ENCODE assay signal across 1 cellular context in the genomic region with DNA sequence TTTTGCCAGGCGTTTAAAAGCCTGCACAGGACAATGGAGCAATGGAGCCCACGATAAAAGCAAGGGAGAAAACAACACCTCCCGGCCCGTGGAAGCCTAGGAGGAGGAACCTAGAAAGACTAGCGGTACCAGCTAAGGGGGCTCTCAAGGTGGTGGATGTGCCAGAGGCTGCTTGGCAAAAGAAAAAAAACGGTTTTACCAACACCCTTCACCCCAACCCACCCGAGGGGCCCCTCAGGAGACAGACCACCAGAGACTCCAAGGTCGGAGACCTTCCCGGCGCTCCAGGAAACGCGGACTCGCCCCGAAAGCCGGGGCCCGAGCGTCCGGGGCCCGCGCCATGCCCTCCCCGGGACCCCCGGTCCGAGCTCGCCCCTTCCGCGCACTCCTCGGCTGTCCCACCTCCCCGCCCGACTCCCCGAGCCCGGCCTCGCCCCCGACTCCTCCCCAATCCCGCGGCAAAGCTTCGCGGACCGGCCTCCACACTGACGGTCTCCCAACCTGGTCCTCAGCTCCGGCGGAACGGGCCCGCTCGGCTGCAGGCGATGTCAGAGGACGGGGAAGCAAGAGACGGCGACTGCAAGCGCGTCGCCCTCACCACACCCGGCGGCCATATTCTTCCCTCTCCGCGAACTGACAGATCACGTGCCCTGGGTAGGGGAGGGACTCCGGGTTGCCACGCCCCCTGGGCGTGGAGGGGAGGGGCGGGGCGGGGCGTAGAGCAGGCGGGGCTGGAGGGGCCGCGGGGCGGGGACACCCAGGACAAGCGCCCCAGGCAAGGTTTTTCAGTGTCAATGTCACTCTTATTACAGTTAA.
TF ChIP-seq lines count a peak whose summit lies in the region.

A gene (minus strand): TSS at position 635 of the 816 bp plus-strand sequence. CDS start 10,520 bp downstream, outside the sequence.

TF ChIP-seq in HepG2, 621 proteins besides CTCF, POLR2A, EP300 and RAD21 (continued from another document and continues in another):
- TF ChIP-seq MXI1 (IDR thresholded peaks at IDR 0.05; ENCODE audit: borderline replicate concordance, low read depth, low read length) (peak; percentile 74; the same call in 1 of the 3 replicates), KAT2B (IDR thresholded peaks at IDR 0.05; ENCODE audit: borderline replicate concordance, low read depth, low read length) (no peak), TCF7 (IDR thresholded peaks at IDR 0.05; ENCODE audit: low read depth) (no peak), IRF2 (CRISPR knock-in tag; IDR thresholded peaks at IDR 0.05) (peak; percentile 70), AGO2 (optimal IDR thresholded peaks at IDR 0.05; ENCODE audit: low read depth, low read length) (peak; percentile 43), FOSL2 (CRISPR knock-in tag; IDR thresholded peaks at IDR 0.05) (no peak), NR3C1 (CRISPR knock-in tag; IDR thresholded peaks at IDR 0.05) (no peak), SOX13 (IDR thresholded peaks at IDR 0.05) (no peak), SOX13 (CRISPR knock-in tag; conservative IDR thresholded peaks at IDR 0.05 in 1 of 2, IDR thresholded peaks at IDR 0.05 in 1 of 2) (peak in 1 of 2 experiments; percentile 12; a peak in 1 of 4 replicates), EHMT2 (IDR thresholded peaks at IDR 0.05; ENCODE audit: borderline replicate concordance, low read depth, low read length) (no peak), ZNF878 (CRISPR knock-in tag; IDR thresholded peaks at IDR 0.05) (no peak), ZNF816 (CRISPR knock-in tag; IDR thresholded peaks at IDR 0.05; ENCODE audit: borderline replicate concordance) (0 out of 2 replicates have a peak, but pooled peaks have one; percentile 36), SP5 (CRISPR knock-in tag; IDR thresholded peaks at IDR 0.05; ENCODE audit: borderline replicate concordance, low read depth) (peak; percentile 14; the same call in 1 of the 2 replicates), ZNF724P (CRISPR knock-in tag; IDR thresholded peaks at IDR 0.05; ENCODE audit: borderline replicate concordance) (0 out of 2 replicates have a peak, but pooled peaks have one; percentile 20), KDM5A (IDR thresholded peaks at IDR 0.05; ENCODE audit: borderline replicate concordance, low read length) (peak; percentile 73), MYC (CRISPR knock-in tag; IDR thresholded peaks at IDR 0.05; ENCODE audit: borderline replicate concordance) (peak; percentile 53; the same call in 1 of the 2 replicates), SIN3A (IDR thresholded peaks at IDR 0.05; ENCODE audit: borderline replicate concordance, low read depth, low read length) (peak; percentile 88; the same call in 1 of the 2 replicates), REXO4 (CRISPR knock-in tag; IDR thresholded peaks at IDR 0.05; ENCODE audit: borderline replicate concordance) (no peak), DNMT3B (CRISPR knock-in tag; conservative IDR thresholded peaks at IDR 0.05) (0 out of 2 replicates have a peak, but pooled peaks have one; percentile 32), ZNF331 (CRISPR knock-in tag; IDR thresholded peaks at IDR 0.05) (peak; percentile 61; the same call in 1 of the 2 replicates), CREB1 (IDR thresholded peaks at IDR 0.05) (no peak), CREB1 (CRISPR knock-in tag; IDR thresholded peaks at IDR 0.05) (no peak), MAFF (IDR thresholded peaks at IDR 0.05; ENCODE audit: low read depth, low read length) (no peak), NR1H2 (CRISPR knock-in tag; IDR thresholded peaks at IDR 0.05; ENCODE audit: borderline replicate concordance, low read depth) (no peak), ETV6 (CRISPR knock-in tag; conservative IDR thresholded peaks at IDR 0.05) (0 out of 2 replicates have a peak, but pooled peaks have one; percentile 57), KLF6 (CRISPR knock-in tag; IDR thresholded peaks at IDR 0.05) (peak; percentile 55; the same call in 1 of the 2 replicates), ZNF232 (CRISPR knock-in tag; IDR thresholded peaks at IDR 0.05; ENCODE audit: borderline replicate concordance) (peak; percentile 51; the same call in 1 of the 2 replicates)
- TF ChIP-seq, protein P1, sequence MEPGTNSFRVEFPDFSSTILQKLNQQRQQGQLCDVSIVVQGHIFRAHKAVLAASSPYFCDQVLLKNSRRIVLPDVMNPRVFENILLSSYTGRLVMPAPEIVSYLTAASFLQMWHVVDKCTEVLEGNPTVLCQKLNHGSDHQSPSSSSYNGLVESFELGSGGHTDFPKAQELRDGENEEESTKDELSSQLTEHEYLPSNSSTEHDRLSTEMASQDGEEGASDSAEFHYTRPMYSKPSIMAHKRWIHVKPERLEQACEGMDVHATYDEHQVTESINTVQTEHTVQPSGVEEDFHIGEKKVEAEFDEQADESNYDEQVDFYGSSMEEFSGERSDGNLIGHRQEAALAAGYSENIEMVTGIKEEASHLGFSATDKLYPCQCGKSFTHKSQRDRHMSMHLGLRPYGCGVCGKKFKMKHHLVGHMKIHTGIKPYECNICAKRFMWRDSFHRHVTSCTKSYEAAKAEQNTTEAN (CRISPR knock-in tag; conservative IDR thresholded peaks at IDR 0.05): 0 out of 2 replicates have a peak, but pooled peaks have one; percentile 11
- TF ChIP-seq, protein P2, sequence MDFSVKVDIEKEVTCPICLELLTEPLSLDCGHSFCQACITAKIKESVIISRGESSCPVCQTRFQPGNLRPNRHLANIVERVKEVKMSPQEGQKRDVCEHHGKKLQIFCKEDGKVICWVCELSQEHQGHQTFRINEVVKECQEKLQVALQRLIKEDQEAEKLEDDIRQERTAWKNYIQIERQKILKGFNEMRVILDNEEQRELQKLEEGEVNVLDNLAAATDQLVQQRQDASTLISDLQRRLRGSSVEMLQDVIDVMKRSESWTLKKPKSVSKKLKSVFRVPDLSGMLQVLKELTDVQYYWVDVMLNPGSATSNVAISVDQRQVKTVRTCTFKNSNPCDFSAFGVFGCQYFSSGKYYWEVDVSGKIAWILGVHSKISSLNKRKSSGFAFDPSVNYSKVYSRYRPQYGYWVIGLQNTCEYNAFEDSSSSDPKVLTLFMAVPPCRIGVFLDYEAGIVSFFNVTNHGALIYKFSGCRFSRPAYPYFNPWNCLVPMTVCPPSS (IDR thresholded peaks at IDR 0.05): no peak
- TF ChIP-seq, protein P3, sequence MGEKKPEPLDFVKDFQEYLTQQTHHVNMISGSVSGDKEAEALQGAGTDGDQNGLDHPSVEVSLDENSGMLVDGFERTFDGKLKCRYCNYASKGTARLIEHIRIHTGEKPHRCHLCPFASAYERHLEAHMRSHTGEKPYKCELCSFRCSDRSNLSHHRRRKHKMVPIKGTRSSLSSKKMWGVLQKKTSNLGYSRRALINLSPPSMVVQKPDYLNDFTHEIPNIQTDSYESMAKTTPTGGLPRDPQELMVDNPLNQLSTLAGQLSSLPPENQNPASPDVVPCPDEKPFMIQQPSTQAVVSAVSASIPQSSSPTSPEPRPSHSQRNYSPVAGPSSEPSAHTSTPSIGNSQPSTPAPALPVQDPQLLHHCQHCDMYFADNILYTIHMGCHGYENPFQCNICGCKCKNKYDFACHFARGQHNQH (CRISPR knock-in tag; IDR thresholded peaks at IDR 0.05): peak; percentile 66; the same call in 1 of the 2 replicates
- TF ChIP-seq, protein P4, sequence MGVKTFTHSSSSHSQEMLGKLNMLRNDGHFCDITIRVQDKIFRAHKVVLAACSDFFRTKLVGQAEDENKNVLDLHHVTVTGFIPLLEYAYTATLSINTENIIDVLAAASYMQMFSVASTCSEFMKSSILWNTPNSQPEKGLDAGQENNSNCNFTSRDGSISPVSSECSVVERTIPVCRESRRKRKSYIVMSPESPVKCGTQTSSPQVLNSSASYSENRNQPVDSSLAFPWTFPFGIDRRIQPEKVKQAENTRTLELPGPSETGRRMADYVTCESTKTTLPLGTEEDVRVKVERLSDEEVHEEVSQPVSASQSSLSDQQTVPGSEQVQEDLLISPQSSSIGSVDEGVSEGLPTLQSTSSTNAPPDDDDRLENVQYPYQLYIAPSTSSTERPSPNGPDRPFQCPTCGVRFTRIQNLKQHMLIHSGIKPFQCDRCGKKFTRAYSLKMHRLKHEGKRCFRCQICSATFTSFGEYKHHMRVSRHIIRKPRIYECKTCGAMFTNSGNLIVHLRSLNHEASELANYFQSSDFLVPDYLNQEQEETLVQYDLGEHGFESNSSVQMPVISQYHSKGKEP (CRISPR knock-in tag; IDR thresholded peaks at IDR 0.05): no peak
- TF ChIP-seq, protein P5, sequence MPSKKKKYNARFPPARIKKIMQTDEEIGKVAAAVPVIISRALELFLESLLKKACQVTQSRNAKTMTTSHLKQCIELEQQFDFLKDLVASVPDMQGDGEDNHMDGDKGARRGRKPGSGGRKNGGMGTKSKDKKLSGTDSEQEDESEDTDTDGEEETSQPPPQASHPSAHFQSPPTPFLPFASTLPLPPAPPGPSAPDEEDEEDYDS (CRISPR knock-in tag; IDR thresholded peaks at IDR 0.05): peak; percentile 72
- TF ChIP-seq, protein P6, sequence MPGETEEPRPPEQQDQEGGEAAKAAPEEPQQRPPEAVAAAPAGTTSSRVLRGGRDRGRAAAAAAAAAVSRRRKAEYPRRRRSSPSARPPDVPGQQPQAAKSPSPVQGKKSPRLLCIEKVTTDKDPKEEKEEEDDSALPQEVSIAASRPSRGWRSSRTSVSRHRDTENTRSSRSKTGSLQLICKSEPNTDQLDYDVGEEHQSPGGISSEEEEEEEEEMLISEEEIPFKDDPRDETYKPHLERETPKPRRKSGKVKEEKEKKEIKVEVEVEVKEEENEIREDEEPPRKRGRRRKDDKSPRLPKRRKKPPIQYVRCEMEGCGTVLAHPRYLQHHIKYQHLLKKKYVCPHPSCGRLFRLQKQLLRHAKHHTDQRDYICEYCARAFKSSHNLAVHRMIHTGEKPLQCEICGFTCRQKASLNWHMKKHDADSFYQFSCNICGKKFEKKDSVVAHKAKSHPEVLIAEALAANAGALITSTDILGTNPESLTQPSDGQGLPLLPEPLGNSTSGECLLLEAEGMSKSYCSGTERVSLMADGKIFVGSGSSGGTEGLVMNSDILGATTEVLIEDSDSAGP (CRISPR knock-in tag; IDR thresholded peaks at IDR 0.05; ENCODE audit: borderline replicate concordance): peak; percentile 74
- TF ChIP-seq, protein P7, sequence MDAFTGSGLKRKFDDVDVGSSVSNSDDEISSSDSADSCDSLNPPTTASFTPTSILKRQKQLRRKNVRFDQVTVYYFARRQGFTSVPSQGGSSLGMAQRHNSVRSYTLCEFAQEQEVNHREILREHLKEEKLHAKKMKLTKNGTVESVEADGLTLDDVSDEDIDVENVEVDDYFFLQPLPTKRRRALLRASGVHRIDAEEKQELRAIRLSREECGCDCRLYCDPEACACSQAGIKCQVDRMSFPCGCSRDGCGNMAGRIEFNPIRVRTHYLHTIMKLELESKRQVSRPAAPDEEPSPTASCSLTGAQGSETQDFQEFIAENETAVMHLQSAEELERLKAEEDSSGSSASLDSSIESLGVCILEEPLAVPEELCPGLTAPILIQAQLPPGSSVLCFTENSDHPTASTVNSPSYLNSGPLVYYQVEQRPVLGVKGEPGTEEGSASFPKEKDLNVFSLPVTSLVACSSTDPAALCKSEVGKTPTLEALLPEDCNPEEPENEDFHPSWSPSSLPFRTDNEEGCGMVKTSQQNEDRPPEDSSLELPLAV (CRISPR knock-in tag; conservative IDR thresholded peaks at IDR 0.05; ENCODE audit: low read depth): no peak
- TF ChIP-seq, protein P8, sequence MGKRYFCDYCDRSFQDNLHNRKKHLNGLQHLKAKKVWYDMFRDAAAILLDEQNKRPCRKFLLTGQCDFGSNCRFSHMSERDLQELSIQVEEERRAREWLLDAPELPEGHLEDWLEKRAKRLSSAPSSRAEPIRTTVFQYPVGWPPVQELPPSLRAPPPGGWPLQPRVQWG (CRISPR knock-in tag; IDR thresholded peaks at IDR 0.05; ENCODE audit: borderline replicate concordance, low read depth): no peak
- TF ChIP-seq, protein P9, sequence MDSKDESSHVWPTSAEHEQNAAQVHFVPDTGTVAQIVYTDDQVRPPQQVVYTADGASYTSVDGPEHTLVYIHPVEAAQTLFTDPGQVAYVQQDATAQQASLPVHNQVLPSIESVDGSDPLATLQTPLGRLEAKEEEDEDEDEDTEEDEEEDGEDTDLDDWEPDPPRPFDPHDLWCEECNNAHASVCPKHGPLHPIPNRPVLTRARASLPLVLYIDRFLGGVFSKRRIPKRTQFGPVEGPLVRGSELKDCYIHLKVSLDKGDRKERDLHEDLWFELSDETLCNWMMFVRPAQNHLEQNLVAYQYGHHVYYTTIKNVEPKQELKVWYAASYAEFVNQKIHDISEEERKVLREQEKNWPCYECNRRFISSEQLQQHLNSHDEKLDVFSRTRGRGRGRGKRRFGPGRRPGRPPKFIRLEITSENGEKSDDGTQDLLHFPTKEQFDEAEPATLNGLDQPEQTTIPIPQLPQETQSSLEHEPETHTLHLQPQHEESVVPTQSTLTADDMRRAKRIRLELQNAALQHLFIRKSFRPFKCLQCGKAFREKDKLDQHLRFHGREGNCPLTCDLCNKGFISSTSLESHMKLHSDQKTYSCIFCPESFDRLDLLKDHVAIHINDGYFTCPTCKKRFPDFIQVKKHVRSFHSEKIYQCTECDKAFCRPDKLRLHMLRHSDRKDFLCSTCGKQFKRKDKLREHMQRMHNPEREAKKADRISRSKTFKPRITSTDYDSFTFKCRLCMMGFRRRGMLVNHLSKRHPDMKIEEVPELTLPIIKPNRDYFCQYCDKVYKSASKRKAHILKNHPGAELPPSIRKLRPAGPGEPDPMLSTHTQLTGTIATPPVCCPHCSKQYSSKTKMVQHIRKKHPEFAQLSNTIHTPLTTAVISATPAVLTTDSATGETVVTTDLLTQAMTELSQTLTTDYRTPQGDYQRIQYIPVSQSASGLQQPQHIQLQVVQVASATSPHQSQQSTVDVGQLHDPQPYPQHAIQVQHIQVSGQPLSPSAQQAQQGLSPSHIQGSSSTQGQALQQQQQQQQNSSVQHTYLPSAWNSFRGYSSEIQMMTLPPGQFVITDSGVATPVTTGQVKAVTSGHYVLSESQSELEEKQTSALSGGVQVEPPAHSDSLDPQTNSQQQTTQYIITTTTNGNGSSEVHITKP (CRISPR knock-in tag; IDR thresholded peaks at IDR 0.05; ENCODE audit: low read depth): no peak
- TF ChIP-seq, protein P10, sequence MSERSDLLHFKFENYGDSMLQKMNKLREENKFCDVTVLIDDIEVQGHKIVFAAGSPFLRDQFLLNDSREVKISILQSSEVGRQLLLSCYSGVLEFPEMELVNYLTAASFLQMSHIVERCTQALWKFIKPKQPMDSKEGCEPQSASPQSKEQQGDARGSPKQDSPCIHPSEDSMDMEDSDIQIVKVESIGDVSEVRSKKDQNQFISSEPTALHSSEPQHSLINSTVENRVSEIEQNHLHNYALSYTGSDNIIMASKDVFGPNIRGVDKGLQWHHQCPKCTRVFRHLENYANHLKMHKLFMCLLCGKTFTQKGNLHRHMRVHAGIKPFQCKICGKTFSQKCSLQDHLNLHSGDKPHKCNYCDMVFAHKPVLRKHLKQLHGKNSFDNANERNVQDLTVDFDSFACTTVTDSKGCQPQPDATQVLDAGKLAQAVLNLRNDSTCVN (CRISPR knock-in tag; IDR thresholded peaks at IDR 0.05; ENCODE audit: borderline replicate concordance): peak; percentile 85
- TF ChIP-seq, protein P11, sequence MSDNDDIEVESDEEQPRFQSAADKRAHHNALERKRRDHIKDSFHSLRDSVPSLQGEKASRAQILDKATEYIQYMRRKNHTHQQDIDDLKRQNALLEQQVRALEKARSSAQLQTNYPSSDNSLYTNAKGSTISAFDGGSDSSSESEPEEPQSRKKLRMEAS (IDR thresholded peaks at IDR 0.05): peak; percentile 86
